Comparison of ENCODE assay signal across 1 cellular context in genomic region chr12:53695148-53696138, GRCh38.
A peak's percentile ranks its signal among the peaks of the same experiment; 100 is the strongest.
TF ChIP-seq lines count a peak whose summit lies in the region.

No MANE protein-coding gene starts in this region.

TF ChIP-seq in H1, 55 proteins besides CTCF, POLR2A, EP300 and RAD21:
- TF ChIP-seq JUN (IDR thresholded peaks at IDR 0.05; ENCODE audit: low read depth, low read length), result no peak
- TF ChIP-seq MAX (IDR thresholded peaks at IDR 0.05), result peak; percentile 35; the same call in 1 of the 2 replicates
- peak in 1 of 2 experiments; percentile 8; a peak in 1 of 4 replicates for TF ChIP-seq HDAC2 (IDR thresholded peaks at IDR 0.05; ENCODE audit: borderline replicate concordance in 1 of 2, low read depth in 2 of 2, low read length in 2 of 2)
- TF ChIP-seq BACH1 (IDR thresholded peaks at IDR 0.05; ENCODE audit: low read length), result no peak
- peak; percentile 33 for TF ChIP-seq EZH2 (IDR thresholded peaks at IDR 0.05; ENCODE audit: low read depth, low read length, severe bottlenecking)
- peak; percentile 32 for TF ChIP-seq KDM4A (IDR thresholded peaks at IDR 0.05; ENCODE audit: low read depth, low read length, severe bottlenecking)
- TF ChIP-seq TEAD4 (IDR thresholded peaks at IDR 0.05; ENCODE audit: low read depth, low read length), result no peak
